Comparison of ENCODE assay signal across 1 cellular context in the genomic region with DNA sequence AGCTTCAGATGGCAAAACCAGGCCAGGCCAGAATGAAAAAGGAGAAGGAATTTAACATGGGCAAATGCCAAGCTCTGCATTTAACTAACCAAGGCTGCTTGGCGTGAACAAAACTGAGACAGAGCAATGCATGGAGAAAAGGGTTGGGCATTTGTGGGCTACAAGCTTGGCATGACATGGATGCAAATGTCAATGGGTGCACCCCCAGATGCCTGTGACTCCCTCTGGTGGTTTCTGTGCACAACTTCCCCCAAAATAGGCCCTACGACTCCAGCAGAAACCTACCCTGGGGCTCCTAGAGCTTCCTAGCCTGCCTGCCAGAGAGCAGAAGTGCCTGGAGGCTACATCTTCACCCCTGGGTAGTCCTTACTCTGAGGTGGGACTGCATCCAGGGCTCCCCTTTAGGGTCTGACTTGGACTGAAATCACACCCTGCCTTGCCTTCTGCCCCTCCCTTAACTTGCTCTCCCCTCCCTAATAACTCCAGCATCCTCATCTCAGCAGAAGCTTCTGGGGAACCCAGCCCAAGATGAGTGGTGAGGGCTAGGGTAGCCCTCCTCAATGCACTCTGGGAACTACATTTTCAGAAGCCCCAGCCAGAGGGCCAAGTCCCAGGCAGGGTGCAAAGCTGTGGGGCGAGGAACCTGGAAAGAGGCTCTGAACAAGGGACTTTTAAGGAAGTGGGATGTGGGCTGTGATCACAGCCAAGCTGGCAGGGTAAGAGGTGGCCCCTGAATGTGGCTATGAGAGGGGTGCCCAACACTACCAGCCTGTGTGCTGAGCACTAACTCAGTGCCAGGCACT.
A peak's percentile ranks its signal among the peaks of the same experiment; 100 is the strongest.
TF ChIP-seq lines count a peak whose summit lies in the region.

No MANE protein-coding gene starts in this region.

TF ChIP-seq in H1, 55 proteins besides CTCF, POLR2A, EP300 and RAD21:
- TF ChIP-seq, protein P1, sequence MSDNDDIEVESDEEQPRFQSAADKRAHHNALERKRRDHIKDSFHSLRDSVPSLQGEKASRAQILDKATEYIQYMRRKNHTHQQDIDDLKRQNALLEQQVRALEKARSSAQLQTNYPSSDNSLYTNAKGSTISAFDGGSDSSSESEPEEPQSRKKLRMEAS (IDR thresholded peaks at IDR 0.05) = 0 out of 2 replicates have a peak, but pooled peaks have one; percentile 7
- TF ChIP-seq HDAC2 (IDR thresholded peaks at IDR 0.05; ENCODE audit: borderline replicate concordance in 1 of 2, low read depth in 2 of 2, low read length in 2 of 2) = 0 out of 4 replicates have a peak, but pooled peaks of 1 of the 2 experiments have one; percentile 3
- TF ChIP-seq, protein P2, sequence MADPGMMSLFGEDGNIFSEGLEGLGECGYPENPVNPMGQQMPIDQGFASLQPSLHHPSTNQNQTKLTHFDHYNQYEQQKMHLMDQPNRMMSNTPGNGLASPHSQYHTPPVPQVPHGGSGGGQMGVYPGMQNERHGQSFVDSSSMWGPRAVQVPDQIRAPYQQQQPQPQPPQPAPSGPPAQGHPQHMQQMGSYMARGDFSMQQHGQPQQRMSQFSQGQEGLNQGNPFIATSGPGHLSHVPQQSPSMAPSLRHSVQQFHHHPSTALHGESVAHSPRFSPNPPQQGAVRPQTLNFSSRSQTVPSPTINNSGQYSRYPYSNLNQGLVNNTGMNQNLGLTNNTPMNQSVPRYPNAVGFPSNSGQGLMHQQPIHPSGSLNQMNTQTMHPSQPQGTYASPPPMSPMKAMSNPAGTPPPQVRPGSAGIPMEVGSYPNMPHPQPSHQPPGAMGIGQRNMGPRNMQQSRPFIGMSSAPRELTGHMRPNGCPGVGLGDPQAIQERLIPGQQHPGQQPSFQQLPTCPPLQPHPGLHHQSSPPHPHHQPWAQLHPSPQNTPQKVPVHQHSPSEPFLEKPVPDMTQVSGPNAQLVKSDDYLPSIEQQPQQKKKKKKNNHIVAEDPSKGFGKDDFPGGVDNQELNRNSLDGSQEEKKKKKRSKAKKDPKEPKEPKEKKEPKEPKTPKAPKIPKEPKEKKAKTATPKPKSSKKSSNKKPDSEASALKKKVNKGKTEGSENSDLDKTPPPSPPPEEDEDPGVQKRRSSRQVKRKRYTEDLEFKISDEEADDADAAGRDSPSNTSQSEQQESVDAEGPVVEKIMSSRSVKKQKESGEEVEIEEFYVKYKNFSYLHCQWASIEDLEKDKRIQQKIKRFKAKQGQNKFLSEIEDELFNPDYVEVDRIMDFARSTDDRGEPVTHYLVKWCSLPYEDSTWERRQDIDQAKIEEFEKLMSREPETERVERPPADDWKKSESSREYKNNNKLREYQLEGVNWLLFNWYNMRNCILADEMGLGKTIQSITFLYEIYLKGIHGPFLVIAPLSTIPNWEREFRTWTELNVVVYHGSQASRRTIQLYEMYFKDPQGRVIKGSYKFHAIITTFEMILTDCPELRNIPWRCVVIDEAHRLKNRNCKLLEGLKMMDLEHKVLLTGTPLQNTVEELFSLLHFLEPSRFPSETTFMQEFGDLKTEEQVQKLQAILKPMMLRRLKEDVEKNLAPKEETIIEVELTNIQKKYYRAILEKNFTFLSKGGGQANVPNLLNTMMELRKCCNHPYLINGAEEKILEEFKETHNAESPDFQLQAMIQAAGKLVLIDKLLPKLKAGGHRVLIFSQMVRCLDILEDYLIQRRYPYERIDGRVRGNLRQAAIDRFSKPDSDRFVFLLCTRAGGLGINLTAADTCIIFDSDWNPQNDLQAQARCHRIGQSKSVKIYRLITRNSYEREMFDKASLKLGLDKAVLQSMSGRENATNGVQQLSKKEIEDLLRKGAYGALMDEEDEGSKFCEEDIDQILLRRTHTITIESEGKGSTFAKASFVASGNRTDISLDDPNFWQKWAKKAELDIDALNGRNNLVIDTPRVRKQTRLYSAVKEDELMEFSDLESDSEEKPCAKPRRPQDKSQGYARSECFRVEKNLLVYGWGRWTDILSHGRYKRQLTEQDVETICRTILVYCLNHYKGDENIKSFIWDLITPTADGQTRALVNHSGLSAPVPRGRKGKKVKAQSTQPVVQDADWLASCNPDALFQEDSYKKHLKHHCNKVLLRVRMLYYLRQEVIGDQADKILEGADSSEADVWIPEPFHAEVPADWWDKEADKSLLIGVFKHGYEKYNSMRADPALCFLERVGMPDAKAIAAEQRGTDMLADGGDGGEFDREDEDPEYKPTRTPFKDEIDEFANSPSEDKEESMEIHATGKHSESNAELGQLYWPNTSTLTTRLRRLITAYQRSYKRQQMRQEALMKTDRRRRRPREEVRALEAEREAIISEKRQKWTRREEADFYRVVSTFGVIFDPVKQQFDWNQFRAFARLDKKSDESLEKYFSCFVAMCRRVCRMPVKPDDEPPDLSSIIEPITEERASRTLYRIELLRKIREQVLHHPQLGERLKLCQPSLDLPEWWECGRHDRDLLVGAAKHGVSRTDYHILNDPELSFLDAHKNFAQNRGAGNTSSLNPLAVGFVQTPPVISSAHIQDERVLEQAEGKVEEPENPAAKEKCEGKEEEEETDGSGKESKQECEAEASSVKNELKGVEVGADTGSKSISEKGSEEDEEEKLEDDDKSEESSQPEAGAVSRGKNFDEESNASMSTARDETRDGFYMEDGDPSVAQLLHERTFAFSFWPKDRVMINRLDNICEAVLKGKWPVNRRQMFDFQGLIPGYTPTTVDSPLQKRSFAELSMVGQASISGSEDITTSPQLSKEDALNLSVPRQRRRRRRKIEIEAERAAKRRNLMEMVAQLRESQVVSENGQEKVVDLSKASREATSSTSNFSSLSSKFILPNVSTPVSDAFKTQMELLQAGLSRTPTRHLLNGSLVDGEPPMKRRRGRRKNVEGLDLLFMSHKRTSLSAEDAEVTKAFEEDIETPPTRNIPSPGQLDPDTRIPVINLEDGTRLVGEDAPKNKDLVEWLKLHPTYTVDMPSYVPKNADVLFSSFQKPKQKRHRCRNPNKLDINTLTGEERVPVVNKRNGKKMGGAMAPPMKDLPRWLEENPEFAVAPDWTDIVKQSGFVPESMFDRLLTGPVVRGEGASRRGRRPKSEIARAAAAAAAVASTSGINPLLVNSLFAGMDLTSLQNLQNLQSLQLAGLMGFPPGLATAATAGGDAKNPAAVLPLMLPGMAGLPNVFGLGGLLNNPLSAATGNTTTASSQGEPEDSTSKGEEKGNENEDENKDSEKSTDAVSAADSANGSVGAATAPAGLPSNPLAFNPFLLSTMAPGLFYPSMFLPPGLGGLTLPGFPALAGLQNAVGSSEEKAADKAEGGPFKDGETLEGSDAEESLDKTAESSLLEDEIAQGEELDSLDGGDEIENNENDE (IDR thresholded peaks at IDR 0.05; ENCODE audit: insufficient replicate concordance, low read length) = no peak
- no peak for TF ChIP-seq TAF1 (IDR thresholded peaks at IDR 0.05; ENCODE audit: low read depth, low read length)
- no peak for TF ChIP-seq CHD2 (IDR thresholded peaks at IDR 0.05; ENCODE audit: low read length)
- peak; percentile 41; the same call in 1 of the 2 replicates for TF ChIP-seq POLR2AphosphoS5 (IDR thresholded peaks at IDR 0.05; ENCODE audit: low read depth, low read length)
- peak; percentile 66; the same call in 1 of the 2 replicates for TF ChIP-seq YY1 (IDR thresholded peaks at IDR 0.05; ENCODE audit: low read depth, low read length)
- TF ChIP-seq TEAD4 (IDR thresholded peaks at IDR 0.05; ENCODE audit: low read depth, low read length) = peak; percentile 49; the same call in 1 of the 2 replicates
